1 cellular context compared by ENCODE assay signal in the genomic region with DNA sequence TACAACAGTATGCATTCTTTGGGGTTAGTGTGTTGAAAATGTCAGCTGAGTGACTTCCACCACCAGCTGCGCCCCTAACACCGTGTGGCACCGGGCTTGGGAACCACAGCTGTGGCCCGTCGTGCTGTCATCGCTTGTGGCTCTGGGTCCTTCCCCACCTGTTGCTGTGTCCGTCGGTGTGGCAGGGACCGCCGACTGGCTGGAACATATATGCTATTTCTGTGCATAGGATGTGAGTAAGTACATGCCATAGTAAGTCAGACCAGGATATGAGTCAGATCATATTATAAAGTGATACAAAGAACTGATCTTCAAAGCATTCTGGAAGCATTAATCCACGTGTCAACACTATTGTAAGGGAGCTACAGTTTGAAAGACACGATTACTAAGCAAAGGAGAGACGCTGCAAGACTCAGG.
TF ChIP-seq lines count a peak whose summit lies in the region.

No MANE protein-coding gene starts in this region.

TF ChIP-seq in SK-N-SH treated with all-trans-retinoic acid at 6 μM for 48 hours, 23 proteins besides CTCF, POLR2A, EP300 and RAD21 (continued from another document):
- TF ChIP-seq, protein P1, sequence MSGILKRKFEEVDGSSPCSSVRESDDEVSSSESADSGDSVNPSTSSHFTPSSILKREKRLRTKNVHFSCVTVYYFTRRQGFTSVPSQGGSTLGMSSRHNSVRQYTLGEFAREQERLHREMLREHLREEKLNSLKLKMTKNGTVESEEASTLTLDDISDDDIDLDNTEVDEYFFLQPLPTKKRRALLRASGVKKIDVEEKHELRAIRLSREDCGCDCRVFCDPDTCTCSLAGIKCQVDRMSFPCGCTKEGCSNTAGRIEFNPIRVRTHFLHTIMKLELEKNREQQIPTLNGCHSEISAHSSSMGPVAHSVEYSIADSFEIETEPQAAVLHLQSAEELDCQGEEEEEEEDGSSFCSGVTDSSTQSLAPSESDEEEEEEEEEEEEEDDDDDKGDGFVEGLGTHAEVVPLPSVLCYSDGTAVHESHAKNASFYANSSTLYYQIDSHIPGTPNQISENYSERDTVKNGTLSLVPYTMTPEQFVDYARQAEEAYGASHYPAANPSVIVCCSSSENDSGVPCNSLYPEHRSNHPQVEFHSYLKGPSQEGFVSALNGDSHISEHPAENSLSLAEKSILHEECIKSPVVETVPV (CRISPR knock-in tag; IDR thresholded peaks at IDR 0.05): no peak
- TF ChIP-seq BACH2 (CRISPR knock-in tag; IDR thresholded peaks at IDR 0.05; ENCODE audit: borderline replicate concordance) (no peak), SNAI2 (CRISPR knock-in tag; IDR thresholded peaks at IDR 0.05) (no peak), TCF4 (CRISPR knock-in tag; IDR thresholded peaks at IDR 0.05; ENCODE audit: borderline replicate concordance) (no peak)
TF ChIP-seq in SK-N-SH treated with all-trans-retinoic acid at 6 μM for 48 hours: peak in this region for 0.
